8 cellular contexts compared by ENCODE assay signal in the genomic region with DNA sequence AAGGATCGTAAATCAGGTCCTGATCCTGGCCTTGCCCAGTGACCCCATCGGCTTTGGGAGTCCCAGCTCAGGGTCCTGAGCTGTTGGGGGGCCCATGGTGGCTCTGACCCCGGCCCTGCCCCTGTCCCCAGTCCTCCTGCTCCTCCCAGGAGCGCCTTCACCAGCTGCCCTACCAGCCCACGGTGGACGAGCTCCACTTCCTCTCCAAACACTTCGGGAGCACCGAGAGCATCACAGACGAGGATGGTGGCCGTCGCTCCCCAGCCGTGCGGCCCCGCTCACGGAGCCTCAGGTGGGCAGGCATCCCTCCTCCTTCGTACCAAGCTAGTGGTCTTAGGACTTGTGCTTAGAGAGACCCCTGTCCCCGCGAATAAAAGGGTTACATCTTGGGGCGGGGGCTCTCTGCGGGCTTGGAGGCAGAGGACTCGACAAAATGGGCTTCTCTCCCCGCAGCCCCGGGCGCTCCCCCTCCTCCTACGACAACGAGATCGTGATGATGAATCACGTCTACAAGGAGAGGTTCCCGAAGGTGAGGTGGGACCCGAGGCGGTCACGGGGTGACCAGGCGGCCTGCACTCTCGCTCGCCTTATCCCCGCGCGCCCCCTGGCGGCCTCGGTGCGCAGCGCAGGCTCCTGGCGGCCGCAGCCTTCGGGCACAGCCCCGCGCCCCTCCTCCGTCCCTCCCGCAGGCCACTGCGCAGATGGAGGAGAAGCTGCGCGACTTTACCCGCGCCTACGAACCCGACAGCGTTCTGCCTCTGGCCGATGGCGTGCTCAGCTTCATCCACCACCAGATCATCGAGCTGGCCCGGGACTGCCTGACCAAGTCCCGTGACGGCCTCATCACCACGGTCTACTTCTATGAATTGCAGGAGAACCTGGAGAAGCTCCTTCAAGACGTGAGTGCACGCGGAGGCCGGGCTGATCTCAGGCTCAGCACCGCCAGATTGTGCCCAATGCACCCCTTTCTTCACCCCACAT. TPM values are rescaled to one million over a fixed set of nuclear protein-coding genes. Genes with fewer than 3 reads are reported as not detected.
DNase-seq lines count a peak whose midpoint lies in the region; ATAC-seq and TF ChIP-seq lines count a peak whose summit lies in the region.

No MANE protein-coding gene starts in this region.

- H3K27ac Mint-ChIP-seq in CD8-positive, alpha-beta memory T cell = no peak overlapping the region
- no peak overlapping the region for H3K27ac Mint-ChIP-seq in H9
- no peak overlapping the region for H3K27ac Mint-ChIP-seq in activated CD4-positive, alpha-beta T cell treated with anti-CD3 and anti-CD28 coated beads for 36 hours

- no peaks in the 10 kb centered on the region for H3K36me3 ChIP-seq in CD8-positive, alpha-beta memory T cell (ENCODE audit: insufficient read depth, low read length)

- no peak overlapping the region for H4K91ac ChIP-seq in H9 (ENCODE audit: insufficient read length, low read depth, low read length)

- no peak overlapping the region for H2BK12ac ChIP-seq in H9 (ENCODE audit: insufficient read length, low read depth, low read length)

- CTCF ChIA-PET in CD8-positive, alpha-beta memory T cell (lab: Charles Lee) = interaction anchor here (0.6 to 13.0 kb wide), 44 partner anchors 10 to 447 kb away, joined by 3 to 231 read pairs (median 3); partner anchors contain the start of genes DNASE2, GCDH, HOOK2 and MAN2B1
- CTCF ChIA-PET in activated CD4-positive, alpha-beta T cell treated with anti-CD3 and anti-CD28 coated beads for 36 hours (lab: Charles Lee) = interaction anchor here (0.5 to 8.6 kb wide), 46 partner anchors 8 to 352 kb away, joined by 3 to 153 read pairs (median 4); partner anchors contain the start of genes DHPS, DNASE2, KLF1 and PRDX2

- H3K18ac ChIP-seq in H9 (ENCODE audit: insufficient read length, low read depth, low read length) = no peak overlapping the region

- no peak overlapping the region for H3K23ac ChIP-seq in H9 (ENCODE audit: insufficient read length, low read depth, low read length)

- H3K9me3 Mint-ChIP-seq in CD8-positive, alpha-beta memory T cell = no peaks in the 10 kb centered on the region
- H3K9me3 Mint-ChIP-seq in H9 = no peaks in the 10 kb centered on the region
- no peaks in the 10 kb centered on the region for H3K9me3 Mint-ChIP-seq in activated CD4-positive, alpha-beta T cell treated with anti-CD3 and anti-CD28 coated beads for 36 hours (ENCODE audit: low read depth)

- H3K9me3 ChIP-seq in CD8-positive, alpha-beta memory T cell (ENCODE audit: low read length) = no peaks in the 10 kb centered on the region
- no peaks in the 10 kb centered on the region for H3K9me3 ChIP-seq in H9 (ENCODE audit: control insufficient read depth, low read depth, low read length)

- peaks cover 14% of the 10 kb centered on the region for H3K27me3 ChIP-seq in CD8-positive, alpha-beta memory T cell (ENCODE audit: insufficient read depth, low read length, poor library complexity, severe bottlenecking)
- no peaks in the 10 kb centered on the region for H3K27me3 ChIP-seq in H9 (ENCODE audit: insufficient read depth, low read length)

- intact Hi-C loops in activated CD4-positive, alpha-beta T cell treated with anti-CD3 and anti-CD28 coated beads for 36 hours (cut with DNase I, micrococcal nuclease) = loop anchor here (1.0 to 10.0 kb wide), 8 partner anchors 41 to 283 kb away; partner anchors contain the start of genes HOOK2 (in 1 of the 2), PRDX2 (in 1 of the 2), RNASEH2A (in 1 of the 2) and THSD8 (in 1 of the 2)

- H3K14ac ChIP-seq in H9 (ENCODE audit: insufficient read depth, low read length) = no peak overlapping the region; the same call in 1 of the 2 replicates

- H3K23me2 ChIP-seq in H9 (ENCODE audit: insufficient read length, low read depth, low read length, poor library complexity, severe bottlenecking) = no peaks in the 10 kb centered on the region

- no peaks in the 10 kb centered on the region for H3K36me3 Mint-ChIP-seq in CD8-positive, alpha-beta memory T cell
- H3K36me3 Mint-ChIP-seq in H9 (ENCODE audit: insufficient read depth in 1 of 3, low read depth in 3 of 3) = peaks cover 7 to 12% (median 10%) of the 10 kb centered on the region in 3 experiments
- no peaks in the 10 kb centered on the region for H3K36me3 Mint-ChIP-seq in activated CD4-positive, alpha-beta T cell treated with anti-CD3 and anti-CD28 coated beads for 36 hours (ENCODE audit: low read depth)

- no CpG with 5 or more reads among the region's 69 CpGs for WGBS in H9 (ENCODE audit: extremely low coverage, insufficient read length, low lambda C conversion rate)

- H3K4me1 ChIP-seq in CD8-positive, alpha-beta memory T cell (ENCODE audit: insufficient read depth, low read length) = peaks cover 9% of the 10 kb centered on the region
- no peaks in the 10 kb centered on the region for H3K4me1 ChIP-seq in H9 (ENCODE audit: insufficient read depth, low read length)

- H4K20me1 ChIP-seq in H9 (ENCODE audit: control insufficient read depth, insufficient read depth, insufficient read length) = no peaks in the 10 kb centered on the region

- no peak overlapping the region for H2BK20ac ChIP-seq in H9 (ENCODE audit: low read depth, low read length, poor library complexity, severe bottlenecking)

- H2AK5ac ChIP-seq in H9 (ENCODE audit: insufficient read length, low read length) = no peak overlapping the region

- no peak overlapping the region for H2AFZ ChIP-seq in H9 (ENCODE audit: low read length)

- H3K27me3 Mint-ChIP-seq in CD8-positive, alpha-beta memory T cell = peaks cover 23 to 48% of the 10 kb centered on the region in 2 donors
- peaks cover 11% of the 10 kb centered on the region for H3K27me3 Mint-ChIP-seq in H9 (ENCODE audit: low read depth)
- H3K27me3 Mint-ChIP-seq in activated CD4-positive, alpha-beta T cell treated with anti-CD3 and anti-CD28 coated beads for 36 hours = peaks cover 24% of the 10 kb centered on the region

- peak; percentile 98 for ATAC-seq in activated CD4-positive, alpha-beta T cell treated with anti-CD3 and anti-CD28 coated beads for 36 hours
- no peak for ATAC-seq in GM19463 (IDR thresholded peaks at IDR 0.05; ENCODE audit: unreplicated experiment)

- H3K56ac ChIP-seq in H9 (ENCODE audit: insufficient read length, low read depth, low read length) = no peak overlapping the region

- H3K4me1 Mint-ChIP-seq in CD8-positive, alpha-beta memory T cell = peaks cover 0 to 8% (median 3%) of the 10 kb centered on the region in 3 donors
- peaks cover 7% of the 10 kb centered on the region in 2 experiments for H3K4me1 Mint-ChIP-seq in H9
- H3K4me1 Mint-ChIP-seq in activated CD4-positive, alpha-beta T cell treated with anti-CD3 and anti-CD28 coated beads for 36 hours = peaks cover 7% of the 10 kb centered on the region

- H2BK120ac ChIP-seq in H9 (ENCODE audit: low read depth, low read length, poor library complexity, severe bottlenecking) = no peak overlapping the region

- H4K5ac ChIP-seq in H9 (ENCODE audit: insufficient read length, low read depth, low read length) = no peak overlapping the region

- H3K4me3 Mint-ChIP-seq in CD8-positive, alpha-beta memory T cell = peak overlapping the region in 5 of 7 donors; percentile 19 to 82 (median 28)
- H3K4me3 Mint-ChIP-seq in H9 = peak overlapping the region; percentile 24 to 66; a peak in 2 of 5 replicates
- peak overlapping the region; percentile 57 for H3K4me3 Mint-ChIP-seq in activated CD4-positive, alpha-beta T cell treated with anti-CD3 and anti-CD28 coated beads for 36 hours

- no peaks in the 10 kb centered on the region for H3K79me1 ChIP-seq in H9 (ENCODE audit: insufficient read depth, low read depth, low read length, poor library complexity, severe bottlenecking)

- no peak overlapping the region for H2BK15ac ChIP-seq in H9 (ENCODE audit: low read depth, low read length)

- H3K79me2 ChIP-seq in H9 (ENCODE audit: insufficient read depth, low read length) = no peaks in the 10 kb centered on the region

- no peak overlapping the region for H3T11ph ChIP-seq in H9 (ENCODE audit: low read length)

- H4K8ac ChIP-seq in H9 (replicated peaks; ENCODE audit: insufficient read length, low read depth, low read length) = no peak overlapping the region

- peak; percentile 73 to 84 (median 80) for DNase-seq in CD8-positive, alpha-beta memory T cell
- peak; percentile 94 for DNase-seq in H9
- DNase-seq in NCI-H226 = peak; percentile 63
- peak; percentile 94 for DNase-seq in activated CD4-positive, alpha-beta T cell treated with anti-CD3 and anti-CD28 coated beads for 36 hours
- peak; percentile 82 for DNase-seq in cerebellar cortex (ENCODE audit: low spot score)
- peak; percentile 38 for DNase-seq in kidney glomerular epithelial cell (lab: John Stamatoyannopoulos, UW)
- peak; percentile 86 for DNase-seq in stimulated activated CD4-positive, alpha-beta T cell treated with anti-CD3 and anti-CD28 coated beads, Interleukin-1b, Interleukin-23, amount 100 ng/mL, for 48 hours

- POLR2A ChIA-PET in CD8-positive, alpha-beta memory T cell (lab: Charles Lee) = interaction anchor here (0.5 to 0.6 kb wide), 2 partner anchors 72 to 165 kb away, joined by 3 to 7 read pairs; partner anchors contain the start of gene SYCE2
- POLR2A ChIA-PET in activated CD4-positive, alpha-beta T cell treated with anti-CD3 and anti-CD28 coated beads for 36 hours (lab: Charles Lee) = interaction anchor here (0.5 kb wide), 1 partner anchor 17 kb away, joined by 3 read pairs; no protein-coding TSS in a partner anchor

- peak overlapping the region; percentile 1 for H3K4me2 ChIP-seq in H9 (ENCODE audit: insufficient read depth, insufficient read length, low read length)

- H2BK5ac ChIP-seq in H9 (ENCODE audit: insufficient read length, low read length) = no peak overlapping the region

- TF ChIP-seq CTCF in H9 (conservative IDR thresholded peaks at IDR 0.05) = peak; percentile 100

- H3K27ac ChIP-seq in CD8-positive, alpha-beta memory T cell (ENCODE audit: low read depth, low read length) = no peak overlapping the region
- no peak overlapping the region for H3K27ac ChIP-seq in H9 (ENCODE audit: insufficient read length, low read depth, low read length)

- H3K9ac ChIP-seq in H9 (ENCODE audit: extremely low read depth, insufficient read length, low read length) = no peak overlapping the region

- H3K4ac ChIP-seq in H9 (ENCODE audit: low read depth, low read length) = no peak overlapping the region

- H3K4me3 ChIP-seq in CD8-positive, alpha-beta memory T cell (ENCODE audit: low read length) = no peak overlapping the region

RNA-seq across cellular contexts. Expression of gene MAST1, which starts 9.1 kb away (rescaled TPM):
- under 1 TPM; 0.24 to 0.38 TPM for total RNA-seq in CD8-positive, alpha-beta memory T cell
- polyA plus RNA-seq in CD8-positive, alpha-beta memory T cell = 1.2 TPM
- 11.8 and 15.1 TPM in 2 replicates for total RNA-seq in H9 (2021)
- 1 to 10 TPM; 1.8 to 2.7 TPM for total RNA-seq in activated CD4-positive, alpha-beta T cell treated with anti-CD3 and anti-CD28 coated beads for 36 hours

RNA-seq across cellular contexts. Expression of gene RTBDN, which starts 13.1 kb away (rescaled TPM):
- not detected for total RNA-seq in CD8-positive, alpha-beta memory T cell
- polyA plus RNA-seq in CD8-positive, alpha-beta memory T cell = not detected
- total RNA-seq in H9 (2021) = 5.6 and 6.4 TPM in 2 replicates
- total RNA-seq in activated CD4-positive, alpha-beta T cell treated with anti-CD3 and anti-CD28 coated beads for 36 hours = not detected

RNA-seq across cellular contexts. Expression of gene DNASE2, which starts 33.8 kb away (rescaled TPM):
- 10 to 100 TPM; 20.7 to 22.4 TPM for total RNA-seq in CD8-positive, alpha-beta memory T cell
- polyA plus RNA-seq in CD8-positive, alpha-beta memory T cell = 61.6 TPM
- total RNA-seq in H9 (2021) = 23.8 and 26.0 TPM in 2 replicates
- 10 to 100 TPM; 22.5 to 24.3 TPM for total RNA-seq in activated CD4-positive, alpha-beta T cell treated with anti-CD3 and anti-CD28 coated beads for 36 hours

RNA-seq across cellular contexts. Expression of gene KLF1, which starts 39.6 kb away (rescaled TPM):
- total RNA-seq in CD8-positive, alpha-beta memory T cell = under 1 TPM; 0.84 to 0.90 TPM
- not detected for polyA plus RNA-seq in CD8-positive, alpha-beta memory T cell
- total RNA-seq in H9 (2021) = 0.37 and 0.53 TPM in 2 replicates
- total RNA-seq in activated CD4-positive, alpha-beta T cell treated with anti-CD3 and anti-CD28 coated beads for 36 hours = under 1 TPM; 0.18 to 0.37 TPM

RNA-seq across cellular contexts. Expression of gene RNASEH2A, which starts 41.1 kb away (rescaled TPM):
- 10 to 100 TPM; 51.5 to 62.4 TPM for total RNA-seq in CD8-positive, alpha-beta memory T cell
- polyA plus RNA-seq in CD8-positive, alpha-beta memory T cell = 24.1 TPM
- total RNA-seq in H9 (2021) = 79.5 and 86.0 TPM in 2 replicates
- total RNA-seq in activated CD4-positive, alpha-beta T cell treated with anti-CD3 and anti-CD28 coated beads for 36 hours = 10 to 100 TPM; 27.0 to 51.1 TPM

Comparison
In these comparisons a context has a peak if more than half of its experiments do, and no peak if none do; other contexts are left out.
1. DNase-seq: peak in every context shown above with its lines; median percentile 94 in H9; 94 in activated CD4-positive, alpha-beta T cell treated with anti-CD3 and anti-CD28 coated beads for 36 hours; 86 in stimulated activated CD4-positive, alpha-beta T cell treated with anti-CD3 and anti-CD28 coated beads, Interleukin-1b, Interleukin-23, amount 100 ng/mL, for 48 hours; 82 in cerebellar cortex; 80 in CD8-positive, alpha-beta memory T cell; 63 in NCI-H226; 38 in kidney glomerular epithelial cell.